In genomic region chr3:193037828-193038227, GRCh38 we compare ENCODE assay signal across 2 cellular contexts.
DNase-seq lines count a peak whose midpoint lies in the region; ATAC-seq, FAIRE-seq and TF ChIP-seq lines count a peak whose summit lies in the region.
"Not testable (repeated sequence)": the region's sequence is repeated elsewhere in the genome, so short reads cannot be mapped to it uniquely, and the experiment has no call there.

No MANE protein-coding gene starts in this region.

- BruUV-seq in K562 (replicated peaks; lab: Mats Ljungman, UMichigan), result not testable (repeated sequence)

- H3K4me2 ChIP-seq in K562 (ENCODE audit: insufficient read depth, low read length), result not testable (repeated sequence)

- not testable (repeated sequence) for H3K9ac ChIP-seq in K562 (ENCODE audit: insufficient read depth in 1 of 2, low read depth in 2 of 2, low read length in 2 of 2)

- not testable (repeated sequence) for H3K36me3 ChIP-seq in HEK293 (ENCODE audit: control insufficient read depth in 2 of 2, insufficient read depth in 1 of 2, low read length in 2 of 2); K562 (ENCODE audit: control insufficient read depth, insufficient read depth, low read length)

- not testable (repeated sequence) for ATAC-seq in K562

- not testable (repeated sequence) for H3K79me2 ChIP-seq in K562 (ENCODE audit: control insufficient read depth, insufficient read depth, low read length)

- in situ Hi-C loops in K562 (cut with MboI), result not testable (repeated sequence)

- not testable (repeated sequence) for TF ChIP-seq EP300 in K562 (IDR thresholded peaks at IDR 0.05; ENCODE audit: low read length)

- not testable (repeated sequence) for TF ChIP-seq POLR2A in K562 (conservative IDR thresholded peaks at IDR 0.05)

- not testable (repeated sequence) for TF ChIP-seq RAD21 in K562 (CRISPR knock-in tag; conservative IDR thresholded peaks at IDR 0.05 in 1 of 2, IDR thresholded peaks at IDR 0.05 in 1 of 2)

- H2AFZ ChIP-seq in K562 (ENCODE audit: low read depth, low read length), result not testable (repeated sequence)

- not testable (repeated sequence) for H3K4me1 ChIP-seq in HEK293 (ENCODE audit: control insufficient read depth, insufficient read depth, low read length); K562 (replicated peaks in 1 of 2; ENCODE audit: control insufficient read depth in 2 of 2, insufficient read depth in 2 of 2, low read length in 2 of 2)

- 0% methylated on average over 3 of the region's 3 CpGs for WGBS in K562 (ENCODE audit: insufficient coverage, low coverage, missing lambda C conversion rate)

- H3K4me3 ChIP-seq in HEK293 (ENCODE audit: low read depth, low read length); K562: not testable (repeated sequence)

- not testable (repeated sequence) for H3K27me3 ChIP-seq in K562 (ENCODE audit: control insufficient read depth in 2 of 2, insufficient read depth in 2 of 2, low read length in 2 of 2)

- not testable (repeated sequence) for H3K9me1 ChIP-seq in K562 (ENCODE audit: control insufficient read depth, insufficient read depth, low read length)

- not testable (repeated sequence) for H4K20me1 ChIP-seq in K562 (replicated peaks; ENCODE audit: control insufficient read depth, insufficient read depth, low read length)

- CTCF ChIA-PET in HEK293 (lab: Yijun Ruan, JAX), result interaction anchor here (1.1 to 1.2 kb wide), 2 partner anchors 15 to 224 kb away, joined by 3 to 4 read pairs; no protein-coding TSS in a partner anchor
- CTCF ChIA-PET in K562 (lab: Yijun Ruan, JAX; ENCODE audit: low intra/inter-chr PET ratio), result not testable (repeated sequence)

- not testable (repeated sequence) for DNase-seq in K562 (ENCODE audit: extremely low read depth in 1 of 4, low spot score in 3 of 4)

- intact Hi-C loops in K562 (cut with micrococcal nuclease), result not testable (repeated sequence)

- not testable (repeated sequence) for H3K27ac ChIP-seq in HEK293 (ENCODE audit: extremely low read depth, low read depth, low read length); K562 (ENCODE audit: extremely low read depth, low read depth, low read length)

- FAIRE-seq in K562 (lab: Jason Lieb, UNC), result not testable (repeated sequence)

- not testable (repeated sequence) for H3K9me3 ChIP-seq in HEK293 (ENCODE audit: control insufficient read depth, insufficient read depth, low read depth, low read length); K562 (replicated peaks; ENCODE audit: control insufficient read depth, insufficient read depth, low read depth, low read length)

- not testable (repeated sequence) for TF ChIP-seq CTCF in HEK293 (tag by site-specific recombination; IDR thresholded peaks at IDR 0.05); K562 (IDR thresholded peaks at IDR 0.05 in 2 of 3, conservative IDR thresholded peaks at IDR 0.05 in 1 of 3; ENCODE audit: insufficient read depth in 2 of 3, low read depth in 1 of 3, low read length in 3 of 3)

- POLR2A ChIA-PET in HEK293 (lab: Yijun Ruan, JAX); K562 (lab: Yijun Ruan, JAX): not testable (repeated sequence)

TF ChIP-seq in HEK293, 187 proteins besides CTCF, POLR2A, EP300 and RAD21:
- TF ChIP-seq ZNF146 (tag by site-specific recombination; IDR thresholded peaks at IDR 0.05) (peak; percentile 96), ZNF280D (tag by site-specific recombination; IDR thresholded peaks at IDR 0.05) (peak; percentile 37; the same call in 1 of the 2 replicates)

TF ChIP-seq in K562, 482 proteins besides CTCF, POLR2A, EP300 and RAD21:
- peak; percentile 67 for TF ChIP-seq ZNF146 (CRISPR knock-in tag; IDR thresholded peaks at IDR 0.05; ENCODE audit: unreplicated experiment)
